9 cellular contexts compared by ENCODE assay signal in the genomic region with DNA sequence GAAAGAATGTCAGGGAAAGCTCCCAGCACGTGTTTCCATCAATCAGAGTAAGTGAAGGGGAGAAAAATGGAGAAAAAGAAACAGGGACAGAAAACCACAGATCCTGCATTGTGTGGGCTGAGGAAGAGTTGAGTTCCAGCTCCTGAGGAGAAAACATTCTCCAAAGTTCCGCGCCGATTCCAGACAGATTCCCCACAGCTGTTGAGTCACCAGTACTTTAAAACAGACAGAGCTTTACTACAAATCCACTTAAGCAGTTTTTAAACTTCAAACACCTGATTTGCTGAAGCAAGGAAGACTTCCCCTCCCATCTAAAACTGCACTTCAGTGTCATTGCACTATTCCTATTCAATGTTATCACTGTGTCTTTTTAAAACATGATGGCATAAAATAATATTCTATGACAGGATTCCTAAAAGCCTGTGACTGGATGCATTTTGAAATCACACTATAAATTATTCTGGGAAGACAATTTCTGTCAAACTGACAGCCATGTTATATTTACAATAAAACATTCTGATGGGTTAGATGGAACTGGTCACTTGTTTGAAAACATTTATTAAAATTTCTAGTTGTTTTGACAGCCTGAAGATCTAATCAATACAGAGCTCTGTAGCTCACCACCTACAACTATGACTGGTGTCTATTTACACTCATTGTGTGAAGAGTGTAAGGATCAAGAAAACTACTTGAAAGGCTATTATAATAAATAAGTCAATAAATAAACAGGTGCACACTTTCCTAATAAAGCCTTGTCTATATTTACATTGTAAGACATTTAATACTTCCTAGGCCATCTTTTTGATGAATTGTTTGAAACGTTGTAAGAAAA. TPM values are rescaled to one million over a fixed set of nuclear protein-coding genes. Genes with fewer than 3 reads are reported as not detected.
DNase-seq lines count a peak whose midpoint lies in the region; ATAC-seq, FAIRE-seq and TF ChIP-seq lines count a peak whose summit lies in the region.
"Had no signal": no experiment of that assay in that cellular context is flagged by ENCODE, and none has a peak within 500 bp of the region (broad histone marks: within the 10 kb centered on the region; RNA-seq: fewer than 3 reads in every experiment).

No MANE protein-coding gene starts in this region.

- ATAC-seq in GM21381 (IDR thresholded peaks at IDR 0.05; ENCODE audit: unreplicated experiment) = no peak

- H3K4me3 ChIP-seq in brain microvascular endothelial cell (ENCODE audit: low read depth, low read length) (peak overlapping the region; percentile 18), keratinocyte (ENCODE audit: control insufficient read depth in 2 of 3, extremely low read depth in 1 of 3, insufficient read depth in 2 of 3, low read depth in 1 of 3, low read length in 3 of 3) (peak overlapping the region in 1 of 3 experiments; percentile 35), testis (no peak overlapping the region)

- H3K27me3 ChIP-seq in brain microvascular endothelial cell (replicated peaks) (no peaks in the 10 kb centered on the region), keratinocyte (ENCODE audit: control insufficient read depth, extremely low read depth, insufficient read depth, low read length) (no peaks in the 10 kb centered on the region), testis (no peaks in the 10 kb centered on the region)

- intact Hi-C loops in testis (cut with DNase I; ENCODE audit: low total_unique reads) = no loop called here

- H3K27ac ChIP-seq in brain microvascular endothelial cell = peak overlapping the region; percentile 49
- H3K27ac ChIP-seq in keratinocyte (ENCODE audit: control insufficient read depth, insufficient read depth, low read length) = no peak overlapping the region
- H3K27ac ChIP-seq in testis = no peak overlapping the region
- H3K27ac ChIP-seq: HL-60 had no signal

- H3K36me3 ChIP-seq in brain microvascular endothelial cell (replicated peaks) (no peaks in the 10 kb centered on the region), keratinocyte (ENCODE audit: control insufficient read depth in 2 of 2, extremely low read depth in 1 of 2, insufficient read depth in 2 of 2, low read length in 2 of 2) (no peaks in the 10 kb centered on the region), testis (ENCODE audit: low read depth, missing control alignments) (no peaks in the 10 kb centered on the region)

- H3K4me1 ChIP-seq in keratinocyte (ENCODE audit: control insufficient read depth, extremely low read depth, insufficient read depth, low read length) = no peaks in the 10 kb centered on the region
- no peaks in the 10 kb centered on the region for H3K4me1 ChIP-seq in testis

- H3K9me3 ChIP-seq in keratinocyte (ENCODE audit: control insufficient read depth, low read depth, low read length) (no peaks in the 10 kb centered on the region), testis (no peaks in the 10 kb centered on the region)

- no peaks in the 10 kb centered on the region for H4K20me1 ChIP-seq in keratinocyte (ENCODE audit: control insufficient read depth, extremely low read depth, insufficient read depth, low read length)

- dilution Hi-C loops in keratinocyte (cut with MboI; ENCODE audit: extremely low pct_ligation_motif_present, low sequenced_read_pairs) = no loop called here

- H2AFZ ChIP-seq in keratinocyte (ENCODE audit: control insufficient read depth, low read length) = peak overlapping the region; percentile 31

- H3K9ac ChIP-seq in keratinocyte (ENCODE audit: control insufficient read depth, extremely low read depth, insufficient read depth, low read length) = no peak overlapping the region

- no peak for TF ChIP-seq POLR2A in testis (IDR thresholded peaks at IDR 0.05)

- FAIRE-seq in keratinocyte (lab: Jason Lieb, UNC) = no peak

- H3K4me2 ChIP-seq in keratinocyte (ENCODE audit: control insufficient read depth, extremely low read depth, insufficient read depth, low read depth, low read length) = peak overlapping the region; percentile 66

- TF ChIP-seq CTCF in brain microvascular endothelial cell (IDR thresholded peaks at IDR 0.05; ENCODE audit: low read depth, low read length, missing control alignments) = no peak
- TF ChIP-seq CTCF in keratinocyte (optimal IDR thresholded peaks at IDR 0.05 in 1 of 3, IDR thresholded peaks at IDR 0.05 in 1 of 3, conservative IDR thresholded peaks at IDR 0.05 in 1 of 3; ENCODE audit: extremely low read depth in 1 of 3, insufficient read depth in 2 of 3, low read length in 3 of 3) = no peak
- no peak for TF ChIP-seq CTCF in testis (IDR thresholded peaks at IDR 0.05)

- WGBS in testis, 2 donors = 20 to 36% methylated on average over 5 of the region's 5 CpGs

- peak; percentile 93 for DNase-seq in LHCN-M2 (ENCODE audit: low read depth)
- peak; percentile 61 for DNase-seq in brain microvascular endothelial cell
- no peak for DNase-seq in keratinocyte (ENCODE audit: low read depth, low spot score)
- peak; percentile 27 for DNase-seq in testis
- no peak for DNase-seq in HT-29 (ENCODE audit: low spot score)
- no peak for DNase-seq in LoVo (ENCODE audit: low spot score)
- DNase-seq in activated T-cell treated with anti-CD3 and anti-CD28 coated beads, Interleukin-2, amount 50 U/mL, for 1 hour = no peak

- H3K9me1 ChIP-seq in keratinocyte (ENCODE audit: control insufficient read depth, extremely low read depth, insufficient read depth, low read length) = no peaks in the 10 kb centered on the region

- in situ Hi-C loops in brain microvascular endothelial cell (cut with HindIII; ENCODE audit: low pct_ligation_motif_present, low sequenced_read_pairs) = no loop called here

- no peaks in the 10 kb centered on the region for H3K79me2 ChIP-seq in keratinocyte (ENCODE audit: control insufficient read depth, insufficient read depth, low read length)

RNA-seq across cellular contexts. Expression of gene TCF4, which starts 40.9 kb away (rescaled TPM):
- total RNA-seq in LHCN-M2 (2014; rRNA removed) (30.8 and 33.0 TPM in 2 replicates), testis (100 to 1,000 TPM; 110 to 122 TPM)
- 10.6 TPM for polyA plus RNA-seq in LHCN-M2 (2012)
- polyA plus RNA-seq in keratinocyte (9.7 to 19.3 TPM (median 13.2 TPM) in 3 replicates), testis (ENCODE audit: insufficient read depth, low read depth, low replicate concordance) (50.8 TPM)
- polyA plus RNA-seq in keratinocyte (2011; ENCODE audit: low read depth) = 15.2 TPM
- polyA plus RNA-seq in keratinocyte (2011; cell fraction: cytosol; rRNA removed) = 6.2 and 11.5 TPM in 2 replicates
- 16.8 and 21.7 TPM in 2 replicates for polyA plus RNA-seq in keratinocyte (2011; cell fraction: nucleus; rRNA removed)
- polyA plus RNA-seq in keratinocyte (2012; ENCODE audit: low replicate concordance) = 7.7 and 10.6 TPM in 2 replicates
- 21.7 to 71.7 TPM (median 44.2 TPM) in 3 replicates for polyA minus RNA-seq in keratinocyte
- polyA minus RNA-seq in keratinocyte (2011; cell fraction: cytosol; rRNA and poly(A)+ RNA removed) = 8.4 TPM
- polyA minus RNA-seq in keratinocyte (2011; cell fraction: nucleus; rRNA and poly(A)+ RNA removed) = 25.2 and 55.2 TPM in 2 replicates
- total RNA-seq in HT-29 (2014; rRNA removed; shearing (Covaris generic)) = 0.18 and 0.58 TPM in 2 replicates

Comparison
In these comparisons a context has a peak if more than half of its experiments do, and no peak if none do; other contexts are left out.
1. DNase-seq: peak in LHCN-M2 (single experiment), brain microvascular endothelial cell (single experiment) and testis (single experiment); none in keratinocyte (single experiment), HT-29 (single experiment), LoVo (single experiment) and activated T-cell treated with anti-CD3 and anti-CD28 coated beads, Interleukin-2, amount 50 U/mL, for 1 hour (single experiment).
2. RNA of gene TCF4, which starts 40.9 kb away (total RNA-seq): 110 to 122 TPM in testis and 30.8 to 33.0 TPM in LHCN-M2; 0.18 to 0.58 TPM in HT-29; every median in the first group is over 10 times any median in the second.